In genomic region chr6:115753446-115753845, GRCh38 we compare ENCODE assay signal across 17 cellular contexts.
DNase-seq lines count a peak whose midpoint lies in the region.
"Had no signal": no experiment of that assay in that cellular context is flagged by ENCODE, and none has a peak within 500 bp of the region (broad histone marks: within the 10 kb centered on the region; RNA-seq: fewer than 3 reads in every experiment).

No MANE protein-coding gene starts in this region.

- DNase-seq in A172 (ENCODE audit: low spot score) (peak; percentile 11), LHCN-M2 (ENCODE audit: low read depth) (peak; percentile 74), astrocyte of the hippocampus (ENCODE audit: low read depth, low spot score) (peak; percentile 23), iris pigment epithelial cell (ENCODE audit: low read depth) (peak; percentile 6), GOT3 (lab: John Stamatoyannopoulos, UW) (no peak), NAMALWA (ENCODE audit: low spot score) (no peak), globus pallidus (ENCODE audit: low spot score) (no peak), NCI-H2227 (lab: John Stamatoyannopoulos, UW; ENCODE audit: unreplicated experiment) (no peak)
- DNase-seq: 8988T; CD8-positive, alpha-beta T cell; DMS79; GDM1; HFFc6; NCI-H2107; NCI-H69; RPMI8226; SJCRH30 had no signal

Comparison
In these comparisons a context has a peak if more than half of its experiments do, and no peak if none do; other contexts are left out.
1. DNase-seq: peak in A172 (single experiment), LHCN-M2 (single experiment), astrocyte of the hippocampus (single experiment) and iris pigment epithelial cell (single experiment); none in GOT3 (single experiment), NAMALWA (single experiment), globus pallidus (single experiment) and NCI-H2227 (single experiment).